13 cellular contexts compared by ENCODE assay signal in genomic region chr6:31899215-31899614, GRCh38. TPM values are rescaled to one million over a fixed set of nuclear protein-coding genes. Genes with fewer than 3 reads are reported as not detected.
A peak's percentile ranks its signal among the peaks of the same experiment; 100 is the strongest.
DNase-seq lines count a peak whose midpoint lies in the region; ATAC-seq and TF ChIP-seq lines count a peak whose summit lies in the region.
"Had no signal": no experiment of that assay in that cellular context is flagged by ENCODE, and none has a peak within 500 bp of the region (broad histone marks: within the 10 kb centered on the region; RNA-seq: fewer than 3 reads in every experiment).

No MANE protein-coding gene starts in this region.

- no peak for TF ChIP-seq RAD21 in neural cell (conservative IDR thresholded peaks at IDR 0.05)

- H3K4me2 ChIP-seq in Karpas-422 (ENCODE audit: low read depth, low read length, poor library complexity, severe bottlenecking) (peak overlapping the region; percentile 89), neural cell (ENCODE audit: low read length) (no peak overlapping the region)

- TF ChIP-seq CTCF in neural cell (IDR thresholded peaks at IDR 0.05; ENCODE audit: poor library complexity, severe bottlenecking) (no peak), mucosa of descending colon (IDR thresholded peaks at IDR 0.05) (no peak)

- H3K9me2 ChIP-seq in Karpas-422 (replicated peaks; ENCODE audit: insufficient read depth, low read length) (no peaks in the 10 kb centered on the region), neural cell (ENCODE audit: insufficient read depth, low read length) (no peaks in the 10 kb centered on the region)

- TF ChIP-seq EP300 in neural cell (conservative IDR thresholded peaks at IDR 0.05; ENCODE audit: poor library complexity, severe bottlenecking) = no peak

- 44% methylated on average over 5 of the region's 5 CpGs for WGBS in right cardiac atrium

- no peaks in the 10 kb centered on the region for H3K9me3 Mint-ChIP-seq in T-helper 2 cell treated with Interferon-gamma antibody and Interleukin-4, amounts not matched to agents 5 μg/mL and 100 μg/mL, for 36 hours
- H3K9me3 Mint-ChIP-seq in activated T-helper 1 cell treated with anti-CD3 and anti-CD28 coated beads, Interleukin-12 subunit alpha, Interleukin-12 subunit beta, Interleukin-2, Interleukin-4 antibody, amounts not matched to agents 30 ng/mL and 10 ng/mL and 1 ng/mL, durations not matched to agents 14 hours and 24 hours and 36 hours = no peaks in the 10 kb centered on the region

- H3K79me2 ChIP-seq in Karpas-422 (ENCODE audit: low read length) = peaks cover 19% of the 10 kb centered on the region
- H3K79me2 ChIP-seq in neural cell (replicated peaks; ENCODE audit: insufficient read depth, low read length) = peaks cover 35% of the 10 kb centered on the region

- H3K27ac ChIP-seq in Karpas-422 (ENCODE audit: low read length) (peak overlapping the region; percentile 51; the same call in 1 of the 2 replicates), neural cell (ENCODE audit: low read length) (no peak overlapping the region), right cardiac atrium (ENCODE audit: low read length) (no peak overlapping the region)

- DNase-seq in T-helper 2 cell treated with Interferon-gamma antibody and Interleukin-4, amounts not matched to agents 5 μg/mL and 100 μg/mL, for 36 hours (ENCODE audit: low spot score) = no peak
- DNase-seq in T-helper 2 cell (no peak), Karpas-422 (no peak), mucosa of descending colon (no peak), NCI-H1417 (lab: John Stamatoyannopoulos, UW) (no peak), right cardiac atrium (no peak)
- no peak for DNase-seq in activated T-helper 1 cell treated with anti-CD3 and anti-CD28 coated beads, Interleukin-12 subunit alpha, Interleukin-12 subunit beta, Interleukin-2, Interleukin-4 antibody, amounts not matched to agents 30 ng/mL and 10 ng/mL and 1 ng/mL, durations not matched to agents 14 hours and 24 hours and 36 hours (ENCODE audit: low spot score)
- DNase-seq: body of pancreas had no signal

- H3K4me3 ChIP-seq in Karpas-422 (ENCODE audit: low read length) (peak overlapping the region; percentile 75), neural cell (ENCODE audit: low read length) (peak overlapping the region; percentile 98), mucosa of descending colon (no peak overlapping the region), right cardiac atrium (ENCODE audit: low read length) (no peak overlapping the region)
- H3K4me3 ChIP-seq: body of pancreas had no signal

- H2AFZ ChIP-seq in Karpas-422 (ENCODE audit: low read length) = no peak overlapping the region
- no peak overlapping the region for H2AFZ ChIP-seq in neural cell (ENCODE audit: low read depth, low read length)

- H3K36me3 ChIP-seq in Karpas-422 (ENCODE audit: insufficient read depth, low read length) (peaks cover 6% of the 10 kb centered on the region; the same call in 1 of the 2 replicates), neural cell (ENCODE audit: insufficient read depth, low read length) (peaks cover 6% of the 10 kb centered on the region), mucosa of descending colon (ENCODE audit: low read depth) (peaks cover 3% of the 10 kb centered on the region)
- H3K36me3 ChIP-seq: right atrium auricular region had no signal

- no peaks in the 10 kb centered on the region for H4K20me1 ChIP-seq in Karpas-422 (ENCODE audit: insufficient read depth, low read depth, low read length)
- H4K20me1 ChIP-seq in neural cell (ENCODE audit: insufficient read depth) = no peaks in the 10 kb centered on the region

- H3K4me1 ChIP-seq in Karpas-422 (ENCODE audit: low read length) = peaks cover 45% of the 10 kb centered on the region
- peaks cover 29% of the 10 kb centered on the region for H3K4me1 ChIP-seq in mucosa of descending colon (ENCODE audit: low read depth)
- peaks cover 9% of the 10 kb centered on the region for H3K4me1 ChIP-seq in right cardiac atrium (ENCODE audit: control insufficient read depth, insufficient read depth, low read length)

- H3K9ac ChIP-seq in Karpas-422 (ENCODE audit: low read length) (peak overlapping the region; percentile 91), neural cell (ENCODE audit: low read length) (no peak overlapping the region)

- peaks cover 27% of the 10 kb centered on the region for H3K4me1 Mint-ChIP-seq in T-helper 2 cell treated with Interferon-gamma antibody and Interleukin-4, amounts not matched to agents 5 μg/mL and 100 μg/mL, for 36 hours (ENCODE audit: low read depth)
- peaks cover 41% of the 10 kb centered on the region for H3K4me1 Mint-ChIP-seq in activated T-helper 1 cell treated with anti-CD3 and anti-CD28 coated beads, Interleukin-12 subunit alpha, Interleukin-12 subunit beta, Interleukin-2, Interleukin-4 antibody, amounts not matched to agents 30 ng/mL and 10 ng/mL and 1 ng/mL, durations not matched to agents 14 hours and 24 hours and 36 hours (ENCODE audit: low read depth)

- H3K9me3 ChIP-seq in Karpas-422 (ENCODE audit: low read length) (no peaks in the 10 kb centered on the region), neural cell (ENCODE audit: low read length) (no peaks in the 10 kb centered on the region), mucosa of descending colon (no peaks in the 10 kb centered on the region), right cardiac atrium (ENCODE audit: control insufficient read depth, low read length) (no peaks in the 10 kb centered on the region)
- H3K9me3 ChIP-seq: body of pancreas, right atrium auricular region had no signal

- H3F3A ChIP-seq in neural cell (ENCODE audit: insufficient read depth, low read length, poor library complexity, severe bottlenecking) = peaks cover 4% of the 10 kb centered on the region

- peak overlapping the region; percentile 68 for H3K4me3 Mint-ChIP-seq in T-helper 2 cell treated with Interferon-gamma antibody and Interleukin-4, amounts not matched to agents 5 μg/mL and 100 μg/mL, for 36 hours
- H3K4me3 Mint-ChIP-seq in activated T-helper 1 cell treated with anti-CD3 and anti-CD28 coated beads, Interleukin-12 subunit alpha, Interleukin-12 subunit beta, Interleukin-2, Interleukin-4 antibody, amounts not matched to agents 30 ng/mL and 10 ng/mL and 1 ng/mL, durations not matched to agents 14 hours and 24 hours and 36 hours = peak overlapping the region; percentile 61

- peak overlapping the region; percentile 71 for H3K27ac Mint-ChIP-seq in T-helper 2 cell treated with Interferon-gamma antibody and Interleukin-4, amounts not matched to agents 5 μg/mL and 100 μg/mL, for 36 hours
- H3K27ac Mint-ChIP-seq in activated T-helper 1 cell treated with anti-CD3 and anti-CD28 coated beads, Interleukin-12 subunit alpha, Interleukin-12 subunit beta, Interleukin-2, Interleukin-4 antibody, amounts not matched to agents 30 ng/mL and 10 ng/mL and 1 ng/mL, durations not matched to agents 14 hours and 24 hours and 36 hours = peak overlapping the region; percentile 65

- intact Hi-C loops in activated T-helper 1 cell treated with anti-CD3 and anti-CD28 coated beads, Interleukin-12 subunit alpha, Interleukin-12 subunit beta, Interleukin-2, Interleukin-4 antibody, amounts not matched to agents 30 ng/mL and 10 ng/mL and 1 ng/mL, durations not matched to agents 14 hours and 24 hours and 36 hours (cut with micrococcal nuclease) = loop anchor here (5.0 kb wide), 3 partner anchors 278 to 402 kb away; partner anchors contain the start of genes AGPAT1, GPSM3, MICB and PBX2
- intact Hi-C loops in mucosa of descending colon (cut with DNase I, micrococcal nuclease) (no loop called here), right cardiac atrium (cut with DNase I) (loop anchor here in 1 of 4 donors (10.0 kb wide), 1 partner anchor 56 kb away; the partner anchor contains the start of genes NELFE and SKIC2)

- no peaks in the 10 kb centered on the region for H3K27me3 Mint-ChIP-seq in T-helper 2 cell treated with Interferon-gamma antibody and Interleukin-4, amounts not matched to agents 5 μg/mL and 100 μg/mL, for 36 hours (ENCODE audit: low read depth)
- H3K27me3 Mint-ChIP-seq in activated T-helper 1 cell treated with anti-CD3 and anti-CD28 coated beads, Interleukin-12 subunit alpha, Interleukin-12 subunit beta, Interleukin-2, Interleukin-4 antibody, amounts not matched to agents 30 ng/mL and 10 ng/mL and 1 ng/mL, durations not matched to agents 14 hours and 24 hours and 36 hours (ENCODE audit: insufficient read depth) = no peaks in the 10 kb centered on the region

- ATAC-seq in mucosa of descending colon (no peak), right cardiac atrium (no peak)
- ATAC-seq: body of pancreas had no signal

- H3K27me3 ChIP-seq in Karpas-422 (ENCODE audit: low read length) (no peaks in the 10 kb centered on the region), neural cell (ENCODE audit: insufficient read depth, low read depth, low read length) (no peaks in the 10 kb centered on the region), right cardiac atrium (ENCODE audit: control insufficient read depth, insufficient read depth) (no peaks in the 10 kb centered on the region)
- H3K27me3 ChIP-seq: body of pancreas, right atrium auricular region had no signal

- peaks cover 14% of the 10 kb centered on the region for H3K36me3 Mint-ChIP-seq in T-helper 2 cell treated with Interferon-gamma antibody and Interleukin-4, amounts not matched to agents 5 μg/mL and 100 μg/mL, for 36 hours (ENCODE audit: low read depth)
- peaks cover 11% of the 10 kb centered on the region for H3K36me3 Mint-ChIP-seq in activated T-helper 1 cell treated with anti-CD3 and anti-CD28 coated beads, Interleukin-12 subunit alpha, Interleukin-12 subunit beta, Interleukin-2, Interleukin-4 antibody, amounts not matched to agents 30 ng/mL and 10 ng/mL and 1 ng/mL, durations not matched to agents 14 hours and 24 hours and 36 hours (ENCODE audit: low read depth)

RNA-seq across cellular contexts. Expression of gene EHMT2, which starts 1.7 kb away (rescaled TPM):
- 40.0 and 79.0 TPM in 2 replicates for total RNA-seq in Karpas-422 (2014; rRNA removed; shearing (Covaris generic); ENCODE audit: low replicate concordance)
- 75.9 and 80.4 TPM in 2 replicates for total RNA-seq in activated T-helper 1 cell treated with anti-CD3 and anti-CD28 coated beads, Interleukin-12 subunit alpha, Interleukin-12 subunit beta, Interleukin-2, Interleukin-4 antibody, amounts not matched to agents 30 ng/mL and 10 ng/mL and 1 ng/mL, durations not matched to agents 14 hours and 24 hours and 36 hours
- polyA plus RNA-seq in neural cell (102 and 121 TPM in 2 replicates), right cardiac atrium (15.7 TPM)
- 114 and 128 TPM in 2 replicates for polyA minus RNA-seq in neural cell
- total RNA-seq in mucosa of descending colon (10 to 100 TPM; 29.6 to 50.1 (median 36.4) TPM), right cardiac atrium (10 to 100 TPM; 13.5 to 24.0 (median 20.0) TPM)

RNA-seq across cellular contexts. Expression of gene ZBTB12, which starts 2.7 kb away (rescaled TPM):
- 13.3 and 26.3 TPM in 2 replicates for total RNA-seq in Karpas-422 (2014; rRNA removed; shearing (Covaris generic); ENCODE audit: low replicate concordance)
- total RNA-seq in activated T-helper 1 cell treated with anti-CD3 and anti-CD28 coated beads, Interleukin-12 subunit alpha, Interleukin-12 subunit beta, Interleukin-2, Interleukin-4 antibody, amounts not matched to agents 30 ng/mL and 10 ng/mL and 1 ng/mL, durations not matched to agents 14 hours and 24 hours and 36 hours = 4.6 and 5.1 TPM in 2 replicates
- polyA plus RNA-seq in neural cell (19.2 and 21.4 TPM in 2 replicates), right cardiac atrium (2.4 TPM)
- 28.8 and 36.3 TPM in 2 replicates for polyA minus RNA-seq in neural cell
- total RNA-seq in mucosa of descending colon (1 to 10 TPM; 2.3 to 6.2 (median 3.4) TPM), right cardiac atrium (1 to 10 TPM; 1.6 to 5.0 (median 3.4) TPM)

RNA-seq across cellular contexts. Expression of gene SLC44A4, which starts 20.4 kb away (rescaled TPM):
- not detected in 2 replicates for total RNA-seq in Karpas-422 (2014; rRNA removed; shearing (Covaris generic); ENCODE audit: low replicate concordance)
- 0.12 TPM in 1 of 2 replicates, not detected in the other for total RNA-seq in activated T-helper 1 cell treated with anti-CD3 and anti-CD28 coated beads, Interleukin-12 subunit alpha, Interleukin-12 subunit beta, Interleukin-2, Interleukin-4 antibody, amounts not matched to agents 30 ng/mL and 10 ng/mL and 1 ng/mL, durations not matched to agents 14 hours and 24 hours and 36 hours
- polyA plus RNA-seq in neural cell (0.09 and 0.46 TPM in 2 replicates), right cardiac atrium (0.05 TPM)
- polyA minus RNA-seq in neural cell = 0.49 TPM in 1 of 2 replicates, not detected in the other
- total RNA-seq in mucosa of descending colon (100 to 1,000 TPM; 332 to 795 (median 740) TPM), right cardiac atrium (not detected)
- total RNA-seq: LHCN-M2, lung microvascular endothelial cell, right atrium auricular region had no signal

RNA-seq across cellular contexts. Expression of gene C2, which starts 28.3 kb away (rescaled TPM):
- not detected in 2 replicates for total RNA-seq in Karpas-422 (2014; rRNA removed; shearing (Covaris generic); ENCODE audit: low replicate concordance)
- total RNA-seq in activated T-helper 1 cell treated with anti-CD3 and anti-CD28 coated beads, Interleukin-12 subunit alpha, Interleukin-12 subunit beta, Interleukin-2, Interleukin-4 antibody, amounts not matched to agents 30 ng/mL and 10 ng/mL and 1 ng/mL, durations not matched to agents 14 hours and 24 hours and 36 hours = 0.88 and 1.6 TPM in 2 replicates
- polyA plus RNA-seq in neural cell = 1.2 and 1.5 TPM in 2 replicates
- polyA minus RNA-seq in neural cell = 0.49 and 0.93 TPM in 2 replicates
- 10 to 100 TPM in 2 of 3 donors, 1 to 10 TPM in 1; 5.5 to 33.7 (median 17.9) TPM for total RNA-seq in mucosa of descending colon
- total RNA-seq in right cardiac atrium = 10 to 100 TPM; 10.9 to 19.8 (median 12.0) TPM
- 3.0 TPM for polyA plus RNA-seq in right cardiac atrium
- total RNA-seq: lung microvascular endothelial cell had no signal
- polyA plus RNA-seq: endothelial cell of umbilical vein had no signal

RNA-seq across cellular contexts. Expression of gene NEU1, which starts 36.6 kb away (rescaled TPM):
- total RNA-seq in Karpas-422 (2014; rRNA removed; shearing (Covaris generic); ENCODE audit: low replicate concordance) = 23.7 and 38.7 TPM in 2 replicates
- 22.1 and 24.3 TPM in 2 replicates for total RNA-seq in activated T-helper 1 cell treated with anti-CD3 and anti-CD28 coated beads, Interleukin-12 subunit alpha, Interleukin-12 subunit beta, Interleukin-2, Interleukin-4 antibody, amounts not matched to agents 30 ng/mL and 10 ng/mL and 1 ng/mL, durations not matched to agents 14 hours and 24 hours and 36 hours
- 40.9 and 47.0 TPM in 2 replicates for polyA plus RNA-seq in neural cell
- 25.8 and 26.6 TPM in 2 replicates for polyA minus RNA-seq in neural cell
- 10 to 100 TPM; 44.0 to 65.7 (median 45.0) TPM for total RNA-seq in mucosa of descending colon
- total RNA-seq in right cardiac atrium = 10 to 100 TPM; 18.5 to 28.2 (median 22.7) TPM
- polyA plus RNA-seq in right cardiac atrium = 26.0 TPM

Comparison
In these comparisons a context has a peak if more than half of its experiments do, and no peak if none do; other contexts are left out.
1. H3K4me3 ChIP-seq: peak in Karpas-422 (single experiment) and neural cell (single experiment); none in mucosa of descending colon (single experiment) and right cardiac atrium (single experiment).
2. RNA of gene SLC44A4, which starts 20.4 kb away (total RNA-seq): 332 to 795 TPM in mucosa of descending colon; not detected in right cardiac atrium, not detected in Karpas-422 and 0.12 TPM in activated T-helper 1 cell treated with anti-CD3 and anti-CD28 coated beads, Interleukin-12 subunit alpha, Interleukin-12 subunit beta, Interleukin-2, Interleukin-4 antibody, amounts not matched to agents 30 ng/mL and 10 ng/mL and 1 ng/mL, durations not matched to agents 14 hours and 24 hours and 36 hours; every median in the first group is over 100 times any median in the second.